ENCODE assay signal across 26 cellular contexts in the genomic region with DNA sequence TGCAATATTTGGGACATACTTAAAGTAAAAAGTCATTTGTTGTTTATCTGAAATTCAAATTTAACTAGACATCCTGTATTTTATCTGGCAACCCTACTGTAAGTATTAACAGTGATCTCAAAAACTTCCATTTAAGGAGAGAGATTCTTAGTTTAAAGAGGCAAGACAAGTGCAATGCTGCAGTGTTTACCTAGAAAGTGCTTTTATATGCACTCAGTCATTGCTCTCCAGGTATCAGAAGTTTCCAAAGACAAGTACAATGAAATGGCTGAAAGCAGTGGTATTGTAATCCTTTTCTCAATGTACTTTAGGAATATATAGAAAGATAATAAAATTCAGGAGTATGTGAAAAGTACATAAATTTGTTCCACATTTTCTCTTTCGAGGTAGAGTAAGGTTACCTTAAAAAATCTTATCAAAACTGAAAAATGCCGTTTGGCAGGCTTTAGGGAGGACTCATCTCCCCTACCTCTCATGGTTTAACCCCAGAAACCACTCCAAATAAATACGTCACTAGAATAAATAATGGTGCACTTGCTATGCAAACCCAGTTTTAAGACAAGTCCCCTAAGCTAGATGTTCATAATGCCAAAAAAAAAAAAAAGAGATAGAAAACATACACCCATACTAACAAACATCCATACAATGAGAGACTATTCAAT. TPM values are rescaled to one million over a fixed set of nuclear protein-coding genes. Genes with fewer than 3 reads are reported as not detected.
DNase-seq lines count a peak whose midpoint lies in the region; ATAC-seq and TF ChIP-seq lines count a peak whose summit lies in the region.
"Had no signal": no experiment of that assay in that cellular context is flagged by ENCODE, and none has a peak within 500 bp of the region (broad histone marks: within the 10 kb centered on the region; RNA-seq: fewer than 3 reads in every experiment).

No MANE protein-coding gene starts in this region.

- ATAC-seq in WTC11 (no peak), HG03460 (IDR thresholded peaks at IDR 0.05; ENCODE audit: unreplicated experiment) (no peak), HG02798 (IDR thresholded peaks at IDR 0.05; ENCODE audit: poor library complexity, unreplicated experiment) (no peak)
- ATAC-seq: HepG2, Right ventricle myocardium inferior had no signal

- H3K4me1 ChIP-seq in rectal smooth muscle tissue (ENCODE audit: control insufficient read depth, insufficient read depth, low read length): peaks cover 8% of the 10 kb centered on the region
- H3K4me1 ChIP-seq: SJSA1 had no signal

- no peaks in the 10 kb centered on the region for H3K27me3 Mint-ChIP-seq in WTC11 (ENCODE audit: low read depth)

- peak overlapping the region; percentile 30 for H3K27ac Mint-ChIP-seq in WTC11

- peak overlapping the region; percentile 45 for H3K27ac ChIP-seq in rectal smooth muscle tissue (ENCODE audit: low read depth, low read length)
- H3K27ac ChIP-seq: 22Rv1, C4-2B, SJSA1 had no signal

- no peak overlapping the region for H3K4me3 Mint-ChIP-seq in WTC11
- H3K4me3 Mint-ChIP-seq: CD8-positive, alpha-beta memory T cell had no signal

- peaks cover 31% of the 10 kb centered on the region for H3K4me1 Mint-ChIP-seq in WTC11
- H3K4me1 Mint-ChIP-seq: CD8-positive, alpha-beta memory T cell had no signal

- DNase-seq in DMS53 (lab: John Stamatoyannopoulos, UW) (peak; percentile 2), DMS53 treated with DMSO at 0.1 percent for 48 hours (lab: John Stamatoyannopoulos, UW; ENCODE audit: unreplicated experiment) (no peak), WTC11 (ENCODE audit: low spot score) (no peak), foreskin melanocyte (no peak), globus pallidus (ENCODE audit: low spot score) (no peak)
- DNase-seq: AML-193; Calu3; CD8-positive, alpha-beta memory T cell; DMS153; KBM-7; NCI-H1092; NCI-H1436; NCI-H187 treated with DMSO at 0.1 percent for 48 hours; NCI-H2171 treated with DMSO at 0.1 percent for 48 hours; NCI-H446; NCI-H526; T-helper 1 cell had no signal

- no peak overlapping the region for H3K9ac ChIP-seq in rectal smooth muscle tissue (ENCODE audit: low read length)

- no peak for TF ChIP-seq CTCF in WTC11 (IDR thresholded peaks at IDR 0.05)

- POLR2A ChIA-PET in WTC11 (lab: Charles Lee): no interaction called here

- peaks cover 20% of the 10 kb centered on the region for H3K36me3 Mint-ChIP-seq in WTC11

- no peaks in the 10 kb centered on the region for H3K36me3 ChIP-seq in rectal smooth muscle tissue (ENCODE audit: control insufficient read depth, insufficient read depth, low read length)
- H3K36me3 ChIP-seq: HAP-1 had no signal

- H3K4me3 ChIP-seq in rectal smooth muscle tissue (ENCODE audit: low read length): no peak overlapping the region
- H3K4me3 ChIP-seq: HAP-1, SJSA1 had no signal

- CTCF ChIA-PET in WTC11 (lab: Charles Lee): interaction anchor here (0.6 kb wide), 1 partner anchor 27 kb away, joined by 9 read pairs; no protein-coding TSS in a partner anchor

- H3K9me3 Mint-ChIP-seq in WTC11: no peaks in the 10 kb centered on the region
- H3K9me3 Mint-ChIP-seq: CD8-positive, alpha-beta memory T cell had no signal

- no peaks in the 10 kb centered on the region for H3K27me3 ChIP-seq in rectal smooth muscle tissue (ENCODE audit: control insufficient read depth, insufficient read depth, low read length)
- H3K27me3 ChIP-seq: SJSA1 had no signal

TF ChIP-seq in WTC11, 78 proteins besides CTCF, POLR2A, EP300 and RAD21:
- TF ChIP-seq FOXP1 (CRISPR knock-in tag; IDR thresholded peaks at IDR 0.05; ENCODE audit: borderline replicate concordance): no peak
- TF ChIP-seq ETV6 (CRISPR knock-in tag; IDR thresholded peaks at IDR 0.05): no peak
- no peak for TF ChIP-seq MYBL2 (CRISPR knock-in tag; IDR thresholded peaks at IDR 0.05)
- TF ChIP-seq, protein P1, sequence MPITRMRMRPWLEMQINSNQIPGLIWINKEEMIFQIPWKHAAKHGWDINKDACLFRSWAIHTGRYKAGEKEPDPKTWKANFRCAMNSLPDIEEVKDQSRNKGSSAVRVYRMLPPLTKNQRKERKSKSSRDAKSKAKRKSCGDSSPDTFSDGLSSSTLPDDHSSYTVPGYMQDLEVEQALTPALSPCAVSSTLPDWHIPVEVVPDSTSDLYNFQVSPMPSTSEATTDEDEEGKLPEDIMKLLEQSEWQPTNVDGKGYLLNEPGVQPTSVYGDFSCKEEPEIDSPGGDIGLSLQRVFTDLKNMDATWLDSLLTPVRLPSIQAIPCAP (CRISPR knock-in tag; IDR thresholded peaks at IDR 0.05): no peak
- no peak for TF ChIP-seq SMAD4 (CRISPR knock-in tag; IDR thresholded peaks at IDR 0.05)
- TF ChIP-seq JUN (CRISPR knock-in tag; IDR thresholded peaks at IDR 0.05): no peak
- no peak for TF ChIP-seq ATF1 (CRISPR knock-in tag; IDR thresholded peaks at IDR 0.05)
- TF ChIP-seq, protein P2, sequence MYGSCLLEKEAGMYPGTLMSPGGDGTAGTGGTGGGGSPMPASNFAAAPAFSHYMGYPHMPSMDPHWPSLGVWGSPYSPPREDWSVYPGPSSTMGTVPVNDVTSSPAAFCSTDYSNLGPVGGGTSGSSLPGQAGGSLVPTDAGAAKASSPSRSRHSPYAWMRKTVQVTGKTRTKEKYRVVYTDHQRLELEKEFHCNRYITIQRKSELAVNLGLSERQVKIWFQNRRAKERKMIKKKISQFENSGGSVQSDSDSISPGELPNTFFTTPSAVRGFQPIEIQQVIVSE (CRISPR knock-in tag; IDR thresholded peaks at IDR 0.05; ENCODE audit: borderline replicate concordance): no peak
- TF ChIP-seq FOXJ3 (CRISPR knock-in tag; IDR thresholded peaks at IDR 0.05; ENCODE audit: borderline replicate concordance): no peak
- TF ChIP-seq, protein P3, sequence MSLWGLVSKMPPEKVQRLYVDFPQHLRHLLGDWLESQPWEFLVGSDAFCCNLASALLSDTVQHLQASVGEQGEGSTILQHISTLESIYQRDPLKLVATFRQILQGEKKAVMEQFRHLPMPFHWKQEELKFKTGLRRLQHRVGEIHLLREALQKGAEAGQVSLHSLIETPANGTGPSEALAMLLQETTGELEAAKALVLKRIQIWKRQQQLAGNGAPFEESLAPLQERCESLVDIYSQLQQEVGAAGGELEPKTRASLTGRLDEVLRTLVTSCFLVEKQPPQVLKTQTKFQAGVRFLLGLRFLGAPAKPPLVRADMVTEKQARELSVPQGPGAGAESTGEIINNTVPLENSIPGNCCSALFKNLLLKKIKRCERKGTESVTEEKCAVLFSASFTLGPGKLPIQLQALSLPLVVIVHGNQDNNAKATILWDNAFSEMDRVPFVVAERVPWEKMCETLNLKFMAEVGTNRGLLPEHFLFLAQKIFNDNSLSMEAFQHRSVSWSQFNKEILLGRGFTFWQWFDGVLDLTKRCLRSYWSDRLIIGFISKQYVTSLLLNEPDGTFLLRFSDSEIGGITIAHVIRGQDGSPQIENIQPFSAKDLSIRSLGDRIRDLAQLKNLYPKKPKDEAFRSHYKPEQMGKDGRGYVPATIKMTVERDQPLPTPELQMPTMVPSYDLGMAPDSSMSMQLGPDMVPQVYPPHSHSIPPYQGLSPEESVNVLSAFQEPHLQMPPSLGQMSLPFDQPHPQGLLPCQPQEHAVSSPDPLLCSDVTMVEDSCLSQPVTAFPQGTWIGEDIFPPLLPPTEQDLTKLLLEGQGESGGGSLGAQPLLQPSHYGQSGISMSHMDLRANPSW (CRISPR knock-in tag; conservative IDR thresholded peaks at IDR 0.05; ENCODE audit: low read depth): no peak
- TF ChIP-seq, protein P4, sequence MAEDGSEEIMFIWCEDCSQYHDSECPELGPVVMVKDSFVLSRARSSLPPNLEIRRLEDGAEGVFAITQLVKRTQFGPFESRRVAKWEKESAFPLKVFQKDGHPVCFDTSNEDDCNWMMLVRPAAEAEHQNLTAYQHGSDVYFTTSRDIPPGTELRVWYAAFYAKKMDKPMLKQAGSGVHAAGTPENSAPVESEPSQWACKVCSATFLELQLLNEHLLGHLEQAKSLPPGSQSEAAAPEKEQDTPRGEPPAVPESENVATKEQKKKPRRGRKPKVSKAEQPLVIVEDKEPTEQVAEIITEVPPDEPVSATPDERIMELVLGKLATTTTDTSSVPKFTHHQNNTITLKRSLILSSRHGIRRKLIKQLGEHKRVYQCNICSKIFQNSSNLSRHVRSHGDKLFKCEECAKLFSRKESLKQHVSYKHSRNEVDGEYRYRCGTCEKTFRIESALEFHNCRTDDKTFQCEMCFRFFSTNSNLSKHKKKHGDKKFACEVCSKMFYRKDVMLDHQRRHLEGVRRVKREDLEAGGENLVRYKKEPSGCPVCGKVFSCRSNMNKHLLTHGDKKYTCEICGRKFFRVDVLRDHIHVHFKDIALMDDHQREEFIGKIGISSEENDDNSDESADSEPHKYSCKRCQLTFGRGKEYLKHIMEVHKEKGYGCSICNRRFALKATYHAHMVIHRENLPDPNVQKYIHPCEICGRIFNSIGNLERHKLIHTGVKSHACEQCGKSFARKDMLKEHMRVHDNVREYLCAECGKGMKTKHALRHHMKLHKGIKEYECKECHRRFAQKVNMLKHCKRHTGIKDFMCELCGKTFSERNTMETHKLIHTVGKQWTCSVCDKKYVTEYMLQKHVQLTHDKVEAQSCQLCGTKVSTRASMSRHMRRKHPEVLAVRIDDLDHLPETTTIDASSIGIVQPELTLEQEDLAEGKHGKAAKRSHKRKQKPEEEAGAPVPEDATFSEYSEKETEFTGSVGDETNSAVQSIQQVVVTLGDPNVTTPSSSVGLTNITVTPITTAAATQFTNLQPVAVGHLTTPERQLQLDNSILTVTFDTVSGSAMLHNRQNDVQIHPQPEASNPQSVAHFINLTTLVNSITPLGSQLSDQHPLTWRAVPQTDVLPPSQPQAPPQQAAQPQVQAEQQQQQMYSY (CRISPR knock-in tag; IDR thresholded peaks at IDR 0.05): no peak
- no peak for TF ChIP-seq ZNF416 (CRISPR knock-in tag; IDR thresholded peaks at IDR 0.05)
- TF ChIP-seq, protein P5, sequence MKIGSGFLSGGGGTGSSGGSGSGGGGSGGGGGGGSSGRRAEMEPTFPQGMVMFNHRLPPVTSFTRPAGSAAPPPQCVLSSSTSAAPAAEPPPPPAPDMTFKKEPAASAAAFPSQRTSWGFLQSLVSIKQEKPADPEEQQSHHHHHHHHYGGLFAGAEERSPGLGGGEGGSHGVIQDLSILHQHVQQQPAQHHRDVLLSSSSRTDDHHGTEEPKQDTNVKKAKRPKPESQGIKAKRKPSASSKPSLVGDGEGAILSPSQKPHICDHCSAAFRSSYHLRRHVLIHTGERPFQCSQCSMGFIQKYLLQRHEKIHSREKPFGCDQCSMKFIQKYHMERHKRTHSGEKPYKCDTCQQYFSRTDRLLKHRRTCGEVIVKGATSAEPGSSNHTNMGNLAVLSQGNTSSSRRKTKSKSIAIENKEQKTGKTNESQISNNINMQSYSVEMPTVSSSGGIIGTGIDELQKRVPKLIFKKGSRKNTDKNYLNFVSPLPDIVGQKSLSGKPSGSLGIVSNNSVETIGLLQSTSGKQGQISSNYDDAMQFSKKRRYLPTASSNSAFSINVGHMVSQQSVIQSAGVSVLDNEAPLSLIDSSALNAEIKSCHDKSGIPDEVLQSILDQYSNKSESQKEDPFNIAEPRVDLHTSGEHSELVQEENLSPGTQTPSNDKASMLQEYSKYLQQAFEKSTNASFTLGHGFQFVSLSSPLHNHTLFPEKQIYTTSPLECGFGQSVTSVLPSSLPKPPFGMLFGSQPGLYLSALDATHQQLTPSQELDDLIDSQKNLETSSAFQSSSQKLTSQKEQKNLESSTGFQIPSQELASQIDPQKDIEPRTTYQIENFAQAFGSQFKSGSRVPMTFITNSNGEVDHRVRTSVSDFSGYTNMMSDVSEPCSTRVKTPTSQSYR (CRISPR knock-in tag; IDR thresholded peaks at IDR 0.05): no peak

RNA-seq across cellular contexts. Expression of a gene that starts 45.7 kb away (rescaled TPM):
- 44.6 to 49.0 TPM (median 44.9 TPM) in 3 replicates for total RNA-seq in WTC11 (2021)
